9 cellular contexts compared by ENCODE assay signal in genomic region chr22:39503590-39503989, GRCh38. TPM values are rescaled to one million over a fixed set of nuclear protein-coding genes. Genes with fewer than 3 reads are reported as not detected.
DNase-seq lines count a peak whose midpoint lies in the region; ATAC-seq and TF ChIP-seq lines count a peak whose summit lies in the region.
"Had no signal": no experiment of that assay in that cellular context is flagged by ENCODE, and none has a peak within 500 bp of the region (broad histone marks: within the 10 kb centered on the region; RNA-seq: fewer than 3 reads in every experiment).

No MANE protein-coding gene starts in this region.

- no peaks in the 10 kb centered on the region for H3K27me3 ChIP-seq in ACC112 (ENCODE audit: insufficient read depth, low read length)
- peaks cover 49% of the 10 kb centered on the region for H3K27me3 ChIP-seq in GM23338 (ENCODE audit: insufficient read depth)
- no peaks in the 10 kb centered on the region for H3K27me3 ChIP-seq in mesenchymal stem cell (ENCODE audit: control insufficient read depth in 1 of 2, insufficient read depth in 1 of 2, low read length in 2 of 2)

- H4K20me1 ChIP-seq in GM23338 (replicated peaks; ENCODE audit: insufficient read depth), result peaks cover 47% of the 10 kb centered on the region

- H2BK5ac ChIP-seq in mesenchymal stem cell (ENCODE audit: low read depth, low read length, poor library complexity, severe bottlenecking), result no peak overlapping the region

- WGBS in mesenchymal stem cell, result 88% methylated on average over 5 of the region's 7 CpGs

- H3K36me3 Mint-ChIP-seq in GM23338 (ENCODE audit: low read depth), result peaks cover 45% of the 10 kb centered on the region
- peaks cover 28% of the 10 kb centered on the region for H3K36me3 Mint-ChIP-seq in activated naive CD8-positive, alpha-beta T cell treated with anti-CD3 and anti-CD28 coated beads, Interleukin-2, amount 10 ng/mL, durations not matched to agents 7 days and 5 days

- H2AFZ ChIP-seq in ACC112 (ENCODE audit: low read length, unreplicated experiment), result no peak overlapping the region
- H2AFZ ChIP-seq in GM23338, result no peak overlapping the region
- no peak overlapping the region for H2AFZ ChIP-seq in mesenchymal stem cell (ENCODE audit: low read depth, low read length)

- POLR2A ChIA-PET in activated naive CD8-positive, alpha-beta T cell treated with anti-CD3 and anti-CD28 coated beads, Interleukin-2, amount 10 ng/mL, durations not matched to agents 7 days and 5 days (lab: Charles Lee), result interaction anchor here (0.6 to 4.3 kb wide), 6 partner anchors 9 to 56 kb away, joined by 3 to 59 read pairs (median 4); partner anchors contain the start of gene ATF4

- ATAC-seq in GM23338, result no peak
- ATAC-seq in activated naive CD8-positive, alpha-beta T cell treated with anti-CD3 and anti-CD28 coated beads, Interleukin-2, amount 10 ng/mL, durations not matched to agents 7 days and 5 days (ENCODE audit: low read depth), result no peak
- ATAC-seq in GM18520 (IDR thresholded peaks at IDR 0.05; ENCODE audit: unreplicated experiment), result no peak

- H3K9me3 ChIP-seq in mesenchymal stem cell (ENCODE audit: control insufficient read depth, low read length), result no peaks in the 10 kb centered on the region

- DNase-seq in GM23338 (ENCODE audit: low spot score) (no peak), mesenchymal stem cell (no peak), GF-D8 (lab: John Stamatoyannopoulos, UW) (no peak), EL (no peak)
- DNase-seq in activated naive CD8-positive, alpha-beta T cell treated with anti-CD3 and anti-CD28 coated beads, Interleukin-2, amount 10 ng/mL, durations not matched to agents 7 days and 5 days, result no peak
- no peak for DNase-seq in stimulated activated CD4-positive, alpha-beta T cell treated with anti-CD3 and anti-CD28 coated beads, Interleukin-2, amount 100 ng/mL, for 24 hours
- DNase-seq: hippocampal formation had no signal

- H2AK5ac ChIP-seq in mesenchymal stem cell (ENCODE audit: low read length, severe bottlenecking), result peak overlapping the region; percentile 39

- no peak overlapping the region for H3K4ac ChIP-seq in mesenchymal stem cell (ENCODE audit: low read depth in 1 of 2, low read length in 2 of 2)

- H3K4me1 ChIP-seq in ACC112 (ENCODE audit: control insufficient read depth, insufficient read depth, low read length, unreplicated experiment), result peaks cover 12% of the 10 kb centered on the region
- H3K4me1 ChIP-seq in GM23338 (ENCODE audit: insufficient read depth), result peaks cover 13% of the 10 kb centered on the region
- H3K4me1 ChIP-seq in mesenchymal stem cell (ENCODE audit: control insufficient read depth, insufficient read depth, low read depth, low read length), result peaks cover 20% of the 10 kb centered on the region

- peaks cover 11% of the 10 kb centered on the region for H3K4me1 Mint-ChIP-seq in GM23338
- H3K4me1 Mint-ChIP-seq in activated naive CD8-positive, alpha-beta T cell treated with anti-CD3 and anti-CD28 coated beads, Interleukin-2, amount 10 ng/mL, durations not matched to agents 7 days and 5 days, result peaks cover 35% of the 10 kb centered on the region

- peak overlapping the region; percentile 88 for H3K4me3 Mint-ChIP-seq in GM23338
- peak overlapping the region; percentile 100 for H3K4me3 Mint-ChIP-seq in activated naive CD8-positive, alpha-beta T cell treated with anti-CD3 and anti-CD28 coated beads, Interleukin-2, amount 10 ng/mL, durations not matched to agents 7 days and 5 days

- H3K9me2 ChIP-seq in GM23338 (ENCODE audit: insufficient read depth), result no peaks in the 10 kb centered on the region

- H3K4me2 ChIP-seq in GM23338 (peak overlapping the region; percentile 98; the same call in 1 of the 2 replicates), mesenchymal stem cell (ENCODE audit: low read length, poor library complexity, severe bottlenecking) (peak overlapping the region; percentile 18)

- no peak overlapping the region for H3K18ac ChIP-seq in mesenchymal stem cell (ENCODE audit: low read depth in 1 of 2, low read length in 2 of 2)

- H2BK15ac ChIP-seq in mesenchymal stem cell (ENCODE audit: low read depth, poor library complexity, severe bottlenecking), result no peak overlapping the region

- H3K27ac ChIP-seq in ACC112 (ENCODE audit: low read depth, low read length) (no peak overlapping the region), GM23338 (ENCODE audit: low read depth) (no peak overlapping the region), mesenchymal stem cell (ENCODE audit: low read length, poor library complexity, severe bottlenecking) (no peak overlapping the region)

- no peak for TF ChIP-seq CTCF in GM23338 (conservative IDR thresholded peaks at IDR 0.05; ENCODE audit: low read depth in 2 of 2)

- H3K27ac Mint-ChIP-seq in GM23338, result no peak overlapping the region
- peak overlapping the region; percentile 8 for H3K27ac Mint-ChIP-seq in activated naive CD8-positive, alpha-beta T cell treated with anti-CD3 and anti-CD28 coated beads, Interleukin-2, amount 10 ng/mL, durations not matched to agents 7 days and 5 days

- no peak overlapping the region for H3K14ac ChIP-seq in mesenchymal stem cell (ENCODE audit: low read length in 2 of 2)

- no peak overlapping the region for H3K23ac ChIP-seq in mesenchymal stem cell (ENCODE audit: low read length in 2 of 2)

- H3K4me3 ChIP-seq in ACC112 (ENCODE audit: low read depth, low read length) (peak overlapping the region; percentile 89), GM23338 (peak overlapping the region; percentile 99), mesenchymal stem cell (ENCODE audit: insufficient read depth in 1 of 2, low read depth in 1 of 2, low read length in 2 of 2) (peak overlapping the region in 1 of 2 experiments; percentile 97)

- no peak overlapping the region for H2BK12ac ChIP-seq in mesenchymal stem cell (ENCODE audit: low read length in 2 of 2)

- H3K79me1 ChIP-seq in mesenchymal stem cell (replicated peaks; ENCODE audit: low read length, poor library complexity, severe bottlenecking), result peaks cover 27% of the 10 kb centered on the region

- H3K27me3 Mint-ChIP-seq in GM23338 (ENCODE audit: insufficient read depth, low read depth, poor library complexity), result peaks cover 62% of the 10 kb centered on the region
- H3K27me3 Mint-ChIP-seq in activated naive CD8-positive, alpha-beta T cell treated with anti-CD3 and anti-CD28 coated beads, Interleukin-2, amount 10 ng/mL, durations not matched to agents 7 days and 5 days, result peaks cover 4% of the 10 kb centered on the region

- no peak overlapping the region for H4K91ac ChIP-seq in mesenchymal stem cell (ENCODE audit: low read length)

- H3K36me3 ChIP-seq in ACC112 (ENCODE audit: insufficient read depth, low read length) (no peaks in the 10 kb centered on the region), GM23338 (ENCODE audit: insufficient read depth) (peaks cover 19% of the 10 kb centered on the region), mesenchymal stem cell (ENCODE audit: control insufficient read depth in 1 of 2, insufficient read depth in 2 of 2, low read depth in 1 of 2, low read length in 2 of 2) (peaks cover 39 to 42% of the 10 kb centered on the region in 2 experiments)

- H3K9ac ChIP-seq in mesenchymal stem cell (ENCODE audit: low read length), result peak overlapping the region; percentile 97

- no peak overlapping the region for H2BK120ac ChIP-seq in mesenchymal stem cell (ENCODE audit: low read depth, low read length)

- no peaks in the 10 kb centered on the region; the same call in 1 of the 3 replicates for H3K9me3 Mint-ChIP-seq in GM23338
- H3K9me3 Mint-ChIP-seq in activated naive CD8-positive, alpha-beta T cell treated with anti-CD3 and anti-CD28 coated beads, Interleukin-2, amount 10 ng/mL, durations not matched to agents 7 days and 5 days, result no peaks in the 10 kb centered on the region

- no peak overlapping the region for H4K8ac ChIP-seq in mesenchymal stem cell (ENCODE audit: low read length)

- H3F3A ChIP-seq in GM23338 (replicated peaks; ENCODE audit: low read depth), result peaks cover 18% of the 10 kb centered on the region; the same call in 1 of the 2 replicates

- H3K79me2 ChIP-seq in ACC112 (ENCODE audit: control insufficient read depth, insufficient read depth, low read length, unreplicated experiment) (peaks cover 45% of the 10 kb centered on the region), GM23338 (replicated peaks; ENCODE audit: insufficient read depth) (peaks cover 33% of the 10 kb centered on the region)

TF ChIP-seq in GM23338, 12 proteins besides CTCF, POLR2A, EP300 and RAD21 (continues in another document):
- TF ChIP-seq NANOG (IDR thresholded peaks at IDR 0.05; ENCODE audit: borderline replicate concordance), result no peak
- no peak for TF ChIP-seq EZH2phosphoT487 (IDR thresholded peaks at IDR 0.05; ENCODE audit: unreplicated experiment)
- TF ChIP-seq ZNF114 (CRISPR knock-in tag; IDR thresholded peaks at IDR 0.05), result no peak

RNA-seq across cellular contexts. Expression of gene MIEF1, which starts 1.5 kb away (rescaled TPM):
- total RNA-seq in GM23338 (2014; rRNA removed; shearing (Covaris generic)), result 30.0 and 40.1 TPM in 2 replicates
- polyA plus RNA-seq in GM23338 (2016; fragmentation: Nextera tagmentation; extraction: Ambion mirVana), result 12.2 and 13.2 TPM in 2 replicates
- total RNA-seq in activated naive CD8-positive, alpha-beta T cell treated with anti-CD3 and anti-CD28 coated beads, Interleukin-2, amount 10 ng/mL, durations not matched to agents 7 days and 5 days, result 10 to 100 TPM; 33.9 to 40.0 TPM
- polyA plus RNA-seq in mesenchymal stem cell (2013, experiment 1 of 2), result 19.0 TPM
- 19.9 TPM for polyA plus RNA-seq in mesenchymal stem cell (2013, experiment 2 of 2)

RNA-seq across cellular contexts. Expression of gene ATF4, which starts 16.8 kb away (rescaled TPM):
- total RNA-seq in GM23338 (2014; rRNA removed; shearing (Covaris generic)), result 366 and 446 TPM in 2 replicates
- 553 and 628 TPM in 2 replicates for polyA plus RNA-seq in GM23338 (2016; fragmentation: Nextera tagmentation; extraction: Ambion mirVana)
- total RNA-seq in activated naive CD8-positive, alpha-beta T cell treated with anti-CD3 and anti-CD28 coated beads, Interleukin-2, amount 10 ng/mL, durations not matched to agents 7 days and 5 days, result 100 to 1,000 TPM; 413 to 424 TPM
- 513 TPM for polyA plus RNA-seq in mesenchymal stem cell (2013, experiment 1 of 2)
- polyA plus RNA-seq in mesenchymal stem cell (2013, experiment 2 of 2), result 503 TPM

RNA-seq across cellular contexts. Expression of gene RPS19BP1, which starts 29.0 kb away (rescaled TPM):
- 153 and 169 TPM in 2 replicates for total RNA-seq in GM23338 (2014; rRNA removed; shearing (Covaris generic))
- polyA plus RNA-seq in GM23338 (2016; fragmentation: Nextera tagmentation; extraction: Ambion mirVana), result 215 and 216 TPM in 2 replicates
- 10 to 100 TPM; 66.5 to 71.4 TPM for total RNA-seq in activated naive CD8-positive, alpha-beta T cell treated with anti-CD3 and anti-CD28 coated beads, Interleukin-2, amount 10 ng/mL, durations not matched to agents 7 days and 5 days
- 59.9 TPM for polyA plus RNA-seq in mesenchymal stem cell (2013, experiment 1 of 2)
- 59.6 TPM for polyA plus RNA-seq in mesenchymal stem cell (2013, experiment 2 of 2)

RNA-seq across cellular contexts. Expression of gene MGAT3, which starts 46.8 kb away (rescaled TPM):
- total RNA-seq in GM23338 (2014; rRNA removed; shearing (Covaris generic)), result 10.2 and 13.1 TPM in 2 replicates
- polyA plus RNA-seq in GM23338 (2016; fragmentation: Nextera tagmentation; extraction: Ambion mirVana), result 1.6 and 1.7 TPM in 2 replicates
- 1 to 10 TPM; 7.0 to 7.2 TPM for total RNA-seq in activated naive CD8-positive, alpha-beta T cell treated with anti-CD3 and anti-CD28 coated beads, Interleukin-2, amount 10 ng/mL, durations not matched to agents 7 days and 5 days
- 2.1 TPM for polyA plus RNA-seq in mesenchymal stem cell (2013, experiment 1 of 2)
- 2.0 TPM for polyA plus RNA-seq in mesenchymal stem cell (2013, experiment 2 of 2)
